In genomic region chr19:11373166-11373884, GRCh38 we compare ENCODE assay signal across 7 cellular contexts. TPM values are rescaled to one million over a fixed set of nuclear protein-coding genes. Genes with fewer than 3 reads are reported as not detected.
DNase-seq lines count a peak whose midpoint lies in the region; ATAC-seq, FAIRE-seq and TF ChIP-seq lines count a peak whose summit lies in the region.

No MANE protein-coding gene starts in this region.

- H4K20me1 ChIP-seq in GM23248 (ENCODE audit: insufficient read depth) (no peaks in the 10 kb centered on the region), astrocyte (ENCODE audit: insufficient read depth, low read length) (peaks cover 7% of the 10 kb centered on the region)

- H3K36me3 ChIP-seq in GM23248 (ENCODE audit: low read depth) (no peaks in the 10 kb centered on the region), astrocyte (ENCODE audit: insufficient read depth, low read length) (no peaks in the 10 kb centered on the region)

- H3K4me3 ChIP-seq in GM23248, result no peak overlapping the region; the same call in 1 of the 2 replicates
- no peak overlapping the region for H3K4me3 ChIP-seq in astrocyte (ENCODE audit: insufficient read depth, low read depth, low read length)

- 20 to 23% methylated on average over 10 of the region's 10 CpGs for WGBS in GM23248 (ENCODE audit: low coverage in 1 of 2, low lambda C conversion rate in 2 of 2, missing lambda C conversion rate in 2 of 2), 2 experiments

- TF ChIP-seq POLR2A in GM12891 (IDR thresholded peaks at IDR 0.05; ENCODE audit: low read depth, low read length), result no peak

- H3K4me2 ChIP-seq in GM23248 (ENCODE audit: unreplicated experiment) (no peak overlapping the region), astrocyte (ENCODE audit: low read length) (peak overlapping the region; percentile 78)

- no peaks in the 10 kb centered on the region for H3K27me3 ChIP-seq in GM23248 (replicated peaks; ENCODE audit: insufficient read depth)
- no peaks in the 10 kb centered on the region for H3K27me3 ChIP-seq in astrocyte (ENCODE audit: insufficient read depth, low read length)

- no peak for ATAC-seq in activated CD4-positive, alpha-beta T cell treated with anti-CD3 and anti-CD28 coated beads for 36 hours

- DNase-seq in GM23248 (peak; percentile 42), NCI-H1930 (lab: John Stamatoyannopoulos, UW) (peak; percentile 69 to 76), astrocyte (ENCODE audit: low read depth) (peak; percentile 25), osteocyte (ENCODE audit: extremely low spot score, unreplicated experiment) (no peak), AG08396 (ENCODE audit: low spot score) (no peak), GM12891 (ENCODE audit: insufficient read length, low spot score) (no peak)
- DNase-seq in activated CD4-positive, alpha-beta T cell treated with anti-CD3 and anti-CD28 coated beads for 36 hours, result no peak

- TF ChIP-seq CTCF in astrocyte (IDR thresholded peaks at IDR 0.05; ENCODE audit: insufficient read depth, low read depth, low read length) (no peak), osteocyte (IDR thresholded peaks at IDR 0.05) (no peak)

- H3K27ac Mint-ChIP-seq in astrocyte (ENCODE audit: unreplicated experiment) (no peak overlapping the region), osteocyte (ENCODE audit: unreplicated experiment) (no peak overlapping the region)
- no peak overlapping the region for H3K27ac Mint-ChIP-seq in activated CD4-positive, alpha-beta T cell treated with anti-CD3 and anti-CD28 coated beads for 36 hours

- H3K4me1 ChIP-seq in GM23248 (ENCODE audit: insufficient read depth), result peaks cover 23% of the 10 kb centered on the region
- peaks cover 37% of the 10 kb centered on the region for H3K4me1 ChIP-seq in astrocyte (ENCODE audit: insufficient read depth, low read length)

- FAIRE-seq in astrocyte (lab: Jason Lieb, UNC) (no peak), GM12891 (lab: Jason Lieb, UNC) (no peak)

- POLR2A ChIA-PET in activated CD4-positive, alpha-beta T cell treated with anti-CD3 and anti-CD28 coated beads for 36 hours (lab: Charles Lee), result interaction anchor here (0.6 to 1.4 kb wide), 3 partner anchors 27 to 289 kb away, joined by 4 to 8 read pairs (median 4); partner anchors contain the start of genes CCDC159 and TMEM205

- H2AFZ ChIP-seq in GM23248 (peak overlapping the region; percentile 82; the same call in 1 of the 2 replicates), astrocyte (ENCODE audit: low read depth, low read length) (no peak overlapping the region)

- H3K9me3 Mint-ChIP-seq in astrocyte (ENCODE audit: unreplicated experiment) (no peaks in the 10 kb centered on the region), osteocyte (ENCODE audit: unreplicated experiment) (no peaks in the 10 kb centered on the region)
- H3K9me3 Mint-ChIP-seq in activated CD4-positive, alpha-beta T cell treated with anti-CD3 and anti-CD28 coated beads for 36 hours (ENCODE audit: low read depth), result no peaks in the 10 kb centered on the region

- H3K4me3 Mint-ChIP-seq in astrocyte (ENCODE audit: unreplicated experiment), result no peak overlapping the region
- peak overlapping the region; percentile 16 for H3K4me3 Mint-ChIP-seq in osteocyte (ENCODE audit: unreplicated experiment)
- no peak overlapping the region for H3K4me3 Mint-ChIP-seq in activated CD4-positive, alpha-beta T cell treated with anti-CD3 and anti-CD28 coated beads for 36 hours

- H3F3A ChIP-seq in GM23248 (ENCODE audit: insufficient read depth), result peaks cover 15% of the 10 kb centered on the region

- H3K27ac ChIP-seq in GM23248 (no peak overlapping the region), astrocyte (ENCODE audit: low read depth, low read length) (no peak overlapping the region)

- H3K36me3 Mint-ChIP-seq in astrocyte (ENCODE audit: low read depth, unreplicated experiment), result peaks cover 7% of the 10 kb centered on the region
- H3K36me3 Mint-ChIP-seq in osteocyte (ENCODE audit: unreplicated experiment), result no peaks in the 10 kb centered on the region
- peaks cover 24% of the 10 kb centered on the region for H3K36me3 Mint-ChIP-seq in activated CD4-positive, alpha-beta T cell treated with anti-CD3 and anti-CD28 coated beads for 36 hours (ENCODE audit: low read depth)

- no peak overlapping the region for H3K9ac ChIP-seq in GM23248
- no peak overlapping the region for H3K9ac ChIP-seq in astrocyte (ENCODE audit: low read length)

- H3K4me1 Mint-ChIP-seq in astrocyte (ENCODE audit: low read depth, unreplicated experiment), result peaks cover 9% of the 10 kb centered on the region
- peaks cover 16% of the 10 kb centered on the region for H3K4me1 Mint-ChIP-seq in osteocyte (ENCODE audit: unreplicated experiment)
- H3K4me1 Mint-ChIP-seq in activated CD4-positive, alpha-beta T cell treated with anti-CD3 and anti-CD28 coated beads for 36 hours, result peaks cover 20% of the 10 kb centered on the region

- intact Hi-C loops in activated CD4-positive, alpha-beta T cell treated with anti-CD3 and anti-CD28 coated beads for 36 hours (cut with DNase I, micrococcal nuclease), result loop anchor here in 1 of 2 experiments (10.0 kb wide), 1 partner anchor 1119 kb away; the partner anchor contains the start of gene MRPL4

- H3K79me2 ChIP-seq in GM23248 (ENCODE audit: insufficient read depth) (no peaks in the 10 kb centered on the region), astrocyte (ENCODE audit: insufficient read depth, low read length) (no peaks in the 10 kb centered on the region)

- CTCF ChIA-PET in activated CD4-positive, alpha-beta T cell treated with anti-CD3 and anti-CD28 coated beads for 36 hours (lab: Charles Lee), result interaction anchor here (0.6 to 2.3 kb wide), 6 partner anchors 15 to 110 kb away, joined by 3 to 16 read pairs (median 4); partner anchors contain the start of genes CCDC159 and TMEM205

- H3K27me3 Mint-ChIP-seq in astrocyte (ENCODE audit: low read depth, unreplicated experiment) (no peaks in the 10 kb centered on the region), osteocyte (ENCODE audit: unreplicated experiment) (no peaks in the 10 kb centered on the region)
- H3K27me3 Mint-ChIP-seq in activated CD4-positive, alpha-beta T cell treated with anti-CD3 and anti-CD28 coated beads for 36 hours, result no peaks in the 10 kb centered on the region

- no peaks in the 10 kb centered on the region for H3K9me2 ChIP-seq in GM23248 (ENCODE audit: insufficient read depth)

- H3K9me3 ChIP-seq in GM23248 (ENCODE audit: low read depth), result no peaks in the 10 kb centered on the region
- no peaks in the 10 kb centered on the region for H3K9me3 ChIP-seq in astrocyte (ENCODE audit: insufficient read depth, low read depth, low read length)

- in situ Hi-C loops in GM23248 (cut with MboI), result no loop called here

TF ChIP-seq in GM12891, 5 proteins besides CTCF, POLR2A, EP300 and RAD21:
- TF ChIP-seq TAF1 (IDR thresholded peaks at IDR 0.05; ENCODE audit: low read depth, low read length) (no peak), POU2F2 (IDR thresholded peaks at IDR 0.05; ENCODE audit: low read depth, low read length) (no peak), PAX5 (IDR thresholded peaks at IDR 0.05; ENCODE audit: insufficient read depth, low read length, severe bottlenecking) (no peak), SPI1 (IDR thresholded peaks at IDR 0.05; ENCODE audit: low read depth, low read length) (no peak), POLR2AphosphoS5 (IDR thresholded peaks at IDR 0.05; ENCODE audit: low read depth, low read length) (no peak)

RNA-seq across cellular contexts. Expression of gene SWSAP1, which starts 1.1 kb away (rescaled TPM):
- 0.32 TPM in 1 of 2 replicates, not detected in the other for total RNA-seq in GM23248 (2014; rRNA removed; shearing (Covaris generic))
- polyA plus RNA-seq in GM23248 (2016; fragmentation: Nextera tagmentation; extraction: Ambion mirVana), result 1.3 and 1.4 TPM in 2 replicates
- total RNA-seq in astrocyte, result 1.7 and 1.8 TPM in 2 replicates
- total RNA-seq in osteocyte, result 1.3 and 2.4 TPM in 2 replicates
- total RNA-seq in activated CD4-positive, alpha-beta T cell treated with anti-CD3 and anti-CD28 coated beads for 36 hours, result 1 to 10 TPM; 1.5 to 1.7 TPM
- 1.9 TPM for polyA plus RNA-seq in GM12891 (2012; ENCODE audit: low read depth, missing spikeins)

RNA-seq across cellular contexts. Expression of gene EPOR, which starts 10.8 kb away (rescaled TPM):
- total RNA-seq in GM23248 (2014; rRNA removed; shearing (Covaris generic)), result 4.4 and 7.0 TPM in 2 replicates
- polyA plus RNA-seq in GM23248 (2016; fragmentation: Nextera tagmentation; extraction: Ambion mirVana), result 4.3 and 4.7 TPM in 2 replicates
- total RNA-seq in astrocyte (4.4 and 4.7 TPM in 2 replicates), osteocyte (2.3 and 2.4 TPM in 2 replicates)
- total RNA-seq in activated CD4-positive, alpha-beta T cell treated with anti-CD3 and anti-CD28 coated beads for 36 hours, result 1 to 10 TPM; 8.0 to 8.4 TPM
- polyA plus RNA-seq in GM12891 (2012; ENCODE audit: low read depth, missing spikeins), result 2.4 TPM

RNA-seq across cellular contexts. Expression of gene PLPPR2, which starts 18.1 kb away (rescaled TPM):
- total RNA-seq in GM23248 (2014; rRNA removed; shearing (Covaris generic)), result 39.7 and 67.8 TPM in 2 replicates
- 52.0 TPM in 2 replicates for polyA plus RNA-seq in GM23248 (2016; fragmentation: Nextera tagmentation; extraction: Ambion mirVana)
- total RNA-seq in astrocyte (37.8 and 46.6 TPM in 2 replicates), osteocyte (51.9 and 55.8 TPM in 2 replicates)
- 1 to 10 TPM; 2.1 to 2.2 TPM for total RNA-seq in activated CD4-positive, alpha-beta T cell treated with anti-CD3 and anti-CD28 coated beads for 36 hours
- polyA plus RNA-seq in GM12891 (2012; ENCODE audit: low read depth, missing spikeins), result 1.7 TPM

RNA-seq across cellular contexts. Expression of gene CCDC159, which starts 27.0 kb away (rescaled TPM):
- total RNA-seq in GM23248 (2014; rRNA removed; shearing (Covaris generic)), result 8.5 and 11.6 TPM in 2 replicates
- 11.4 and 16.5 TPM in 2 replicates for polyA plus RNA-seq in GM23248 (2016; fragmentation: Nextera tagmentation; extraction: Ambion mirVana)
- 11.8 and 14.8 TPM in 2 replicates for total RNA-seq in astrocyte
- total RNA-seq in osteocyte, result 22.4 and 28.1 TPM in 2 replicates
- 10 to 100 TPM; 15.3 to 18.0 TPM for total RNA-seq in activated CD4-positive, alpha-beta T cell treated with anti-CD3 and anti-CD28 coated beads for 36 hours
- 20.4 TPM for polyA plus RNA-seq in GM12891 (2012; ENCODE audit: low read depth, missing spikeins)

RNA-seq across cellular contexts. Expression of gene TMEM205, which starts 27.3 kb away (rescaled TPM):
- 66.1 and 152 TPM in 2 replicates for total RNA-seq in GM23248 (2014; rRNA removed; shearing (Covaris generic))
- polyA plus RNA-seq in GM23248 (2016; fragmentation: Nextera tagmentation; extraction: Ambion mirVana), result 84.6 and 90.1 TPM in 2 replicates
- total RNA-seq in astrocyte (45.0 and 46.0 TPM in 2 replicates), osteocyte (57.4 and 64.1 TPM in 2 replicates)
- 10 to 100 TPM; 28.0 to 32.6 TPM for total RNA-seq in activated CD4-positive, alpha-beta T cell treated with anti-CD3 and anti-CD28 coated beads for 36 hours
- polyA plus RNA-seq in GM12891 (2012; ENCODE audit: low read depth, missing spikeins), result 64.5 TPM

Comparison
In these comparisons a context has a peak if more than half of its experiments do, and no peak if none do; other contexts are left out.
1. DNase-seq: peak in GM23248 (single experiment), NCI-H1930 (2 of 2) and astrocyte (single experiment); none in osteocyte (single experiment), AG08396 (single experiment), activated CD4-positive, alpha-beta T cell treated with anti-CD3 and anti-CD28 coated beads for 36 hours (single experiment) and GM12891 (single experiment).
2. RNA of gene PLPPR2, which starts 18.1 kb away (total RNA-seq): 51.9 to 55.8 TPM in osteocyte, 39.7 to 67.8 TPM in GM23248 and 37.8 to 46.6 TPM in astrocyte; 2.1 to 2.2 TPM in activated CD4-positive, alpha-beta T cell treated with anti-CD3 and anti-CD28 coated beads for 36 hours; every median in the first group is over 10 times any median in the second.